Comparison of ENCODE assay signal across 8 cellular contexts in the genomic region with DNA sequence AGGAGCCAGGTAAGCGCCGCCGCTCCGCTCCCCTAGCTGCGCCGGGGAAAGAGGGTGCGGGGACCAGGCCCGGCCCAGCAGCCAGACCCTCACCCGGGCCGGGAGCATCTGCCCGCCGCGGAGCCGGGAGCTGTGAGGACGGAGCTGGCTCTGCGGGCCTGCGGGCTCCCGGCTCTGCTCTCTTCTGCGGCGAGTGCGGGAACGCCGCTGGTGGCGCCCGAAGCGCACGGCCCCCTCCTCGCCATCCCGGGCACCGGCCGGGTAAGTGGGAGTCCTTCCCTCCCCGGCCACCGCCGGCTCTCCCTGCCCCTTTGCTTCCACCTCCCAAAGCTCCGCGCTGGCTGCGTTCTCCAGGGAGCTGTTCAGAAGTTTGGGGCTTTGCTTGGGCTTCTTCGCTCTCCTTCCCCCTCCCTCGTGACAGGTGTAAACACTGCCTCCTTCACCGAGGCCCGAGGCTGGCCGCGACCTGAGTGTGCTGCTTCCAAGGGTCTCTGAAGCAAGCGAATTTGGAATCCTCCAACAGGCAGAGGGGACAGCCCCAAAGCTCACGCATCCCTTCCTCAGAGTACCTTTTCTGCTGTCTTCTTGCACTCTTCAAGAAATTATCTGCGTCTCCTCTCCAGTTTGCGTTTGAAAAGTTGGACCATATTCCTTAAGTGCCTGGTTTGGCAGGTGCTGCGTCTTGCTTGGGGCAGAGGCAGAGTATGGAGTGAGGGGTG. TPM values are rescaled to one million over a fixed set of nuclear protein-coding genes. Genes with fewer than 3 reads are reported as not detected.
A peak's percentile ranks its signal among the peaks of the same experiment; 100 is the strongest.
DNase-seq lines count a peak whose midpoint lies in the region; ATAC-seq, FAIRE-seq and TF ChIP-seq lines count a peak whose summit lies in the region.

No MANE protein-coding gene starts in this region.

- H3K4me1 ChIP-seq in parathyroid adenoma, result no peaks in the 10 kb centered on the region

- TF ChIP-seq CTCF in GM12864 (IDR thresholded peaks at IDR 0.05; ENCODE audit: low read depth, low read length, missing control alignments) (no peak), parathyroid adenoma (IDR thresholded peaks at IDR 0.05) (no peak), D721Med (IDR thresholded peaks at IDR 0.05; ENCODE audit: insufficient read depth, missing control alignments) (no peak)

- peak overlapping the region; percentile 91 for H3K27ac ChIP-seq in parathyroid adenoma

- H3K9ac ChIP-seq in parathyroid adenoma, result peak overlapping the region; percentile 10

- H3K4me3 ChIP-seq in GM12864 (ENCODE audit: low read depth, low read length) (peak overlapping the region; percentile 81), parathyroid adenoma (ENCODE audit: low read depth, low read length) (peak overlapping the region; percentile 97)

- FAIRE-seq in D721Med (lab: Jason Lieb, UNC), result no peak

- peaks cover 29% of the 10 kb centered on the region for H3K79me2 ChIP-seq in parathyroid adenoma

- no peaks in the 10 kb centered on the region for H3K9me3 ChIP-seq in parathyroid adenoma (ENCODE audit: control insufficient read depth, low read length)

- peak overlapping the region; percentile 100 for H3K4me2 ChIP-seq in parathyroid adenoma (ENCODE audit: low read length)

- DNase-seq in GM12864 (ENCODE audit: low read depth), result no peak
- DNase-seq in H4 (ENCODE audit: low spot score), result peak; percentile 12
- DNase-seq in NAMALWA (ENCODE audit: low spot score), result peak; percentile 68
- DNase-seq in activated gamma-delta T cell (lab: John Stamatoyannopoulos, UW), result peak; percentile 32
- no peak for DNase-seq in Right ventricle myocardium superior
- no peak for DNase-seq in D721Med (ENCODE audit: insufficient read length, low spot score)
- DNase-seq in kidney glomerular epithelial cell (lab: John Stamatoyannopoulos, UW), result no peak

- no peaks in the 10 kb centered on the region for H3K27me3 ChIP-seq in parathyroid adenoma (ENCODE audit: control insufficient read depth, insufficient read depth, low read length)

- no peaks in the 10 kb centered on the region for H3K36me3 ChIP-seq in parathyroid adenoma (ENCODE audit: control insufficient read depth, insufficient read depth, low read length)

- intact Hi-C loops in Right ventricle myocardium superior (cut with DNase I), result loop anchor here (5.0 kb wide), 2 partner anchors 38 to 343 kb away; no protein-coding TSS in a partner anchor

- ATAC-seq in Right ventricle myocardium superior (ENCODE audit: poor library complexity), result peak; percentile 42

- peak overlapping the region; percentile 96 for H2AFZ ChIP-seq in parathyroid adenoma

RNA-seq across cellular contexts. Expression of a gene that starts 0.6 kb away (rescaled TPM):
- total RNA-seq in H4 (2014; rRNA removed; shearing (Covaris generic)), result 16.8 and 23.3 TPM in 2 replicates
- 12.3 TPM for total RNA-seq in Right ventricle myocardium superior

Comparison
In these comparisons a context has a peak if more than half of its experiments do, and no peak if none do; other contexts are left out.
1. DNase-seq: peak in H4 (single experiment), NAMALWA (single experiment) and activated gamma-delta T cell (single experiment); none in GM12864 (single experiment), Right ventricle myocardium superior (single experiment), D721Med (single experiment) and kidney glomerular epithelial cell (single experiment).